Comparison of ENCODE assay signal across 1 cellular context in the genomic region with DNA sequence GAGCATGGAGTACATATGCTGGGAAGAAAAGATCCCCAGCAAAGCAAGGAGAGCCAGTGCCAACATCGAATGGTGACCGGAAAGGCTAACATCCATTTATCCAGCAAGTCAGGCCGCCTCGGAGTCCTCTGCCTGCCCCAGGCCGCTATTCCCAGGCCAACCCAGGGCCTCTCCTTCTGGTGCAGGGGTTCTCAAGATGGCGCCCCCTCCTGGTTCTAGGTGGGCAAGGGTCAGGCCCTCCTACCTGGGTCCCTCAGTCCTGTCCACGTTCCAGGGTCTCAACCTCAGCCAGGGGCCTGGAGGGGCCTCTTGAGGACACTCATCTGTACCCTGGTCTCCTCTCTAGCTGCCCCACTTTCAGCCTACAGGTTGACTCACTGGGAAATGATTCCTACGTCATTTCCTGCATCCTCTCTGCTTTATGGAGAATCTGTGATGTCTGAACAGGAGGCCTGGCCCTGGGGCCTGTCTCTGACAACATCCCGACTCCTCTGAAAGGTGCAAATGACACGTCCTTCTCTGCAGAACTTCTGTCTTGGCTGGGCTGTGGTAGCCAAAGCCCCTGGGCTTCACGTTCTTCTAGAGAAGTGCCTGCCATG.
TF ChIP-seq lines count a peak whose summit lies in the region.

No MANE protein-coding gene starts in this region.

TF ChIP-seq in WTC11, 78 proteins besides CTCF, POLR2A, EP300 and RAD21:
- TF ChIP-seq OVOL2 (CRISPR knock-in tag; IDR thresholded peaks at IDR 0.05; ENCODE audit: borderline replicate concordance) (no peak), KAT7 (CRISPR knock-in tag; IDR thresholded peaks at IDR 0.05; ENCODE audit: borderline replicate concordance) (no peak), CREB1 (CRISPR knock-in tag; IDR thresholded peaks at IDR 0.05) (no peak), TP53 (CRISPR knock-in tag; IDR thresholded peaks at IDR 0.05) (no peak), ZNF263 (CRISPR knock-in tag; IDR thresholded peaks at IDR 0.05; ENCODE audit: low read depth) (no peak)
- TF ChIP-seq, protein P1, sequence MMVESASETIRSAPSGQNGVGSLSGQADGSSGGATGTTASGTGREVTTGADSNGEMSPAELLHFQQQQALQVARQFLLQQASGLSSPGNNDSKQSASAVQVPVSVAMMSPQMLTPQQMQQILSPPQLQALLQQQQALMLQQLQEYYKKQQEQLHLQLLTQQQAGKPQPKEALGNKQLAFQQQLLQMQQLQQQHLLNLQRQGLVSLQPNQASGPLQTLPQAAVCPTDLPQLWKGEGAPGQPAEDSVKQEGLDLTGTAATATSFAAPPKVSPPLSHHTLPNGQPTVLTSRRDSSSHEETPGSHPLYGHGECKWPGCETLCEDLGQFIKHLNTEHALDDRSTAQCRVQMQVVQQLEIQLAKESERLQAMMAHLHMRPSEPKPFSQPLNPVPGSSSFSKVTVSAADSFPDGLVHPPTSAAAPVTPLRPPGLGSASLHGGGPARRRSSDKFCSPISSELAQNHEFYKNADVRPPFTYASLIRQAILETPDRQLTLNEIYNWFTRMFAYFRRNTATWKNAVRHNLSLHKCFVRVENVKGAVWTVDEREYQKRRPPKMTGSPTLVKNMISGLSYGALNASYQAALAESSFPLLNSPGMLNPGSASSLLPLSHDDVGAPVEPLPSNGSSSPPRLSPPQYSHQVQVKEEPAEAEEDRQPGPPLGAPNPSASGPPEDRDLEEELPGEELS (CRISPR knock-in tag; IDR thresholded peaks at IDR 0.05), result no peak
- TF ChIP-seq, protein P2, sequence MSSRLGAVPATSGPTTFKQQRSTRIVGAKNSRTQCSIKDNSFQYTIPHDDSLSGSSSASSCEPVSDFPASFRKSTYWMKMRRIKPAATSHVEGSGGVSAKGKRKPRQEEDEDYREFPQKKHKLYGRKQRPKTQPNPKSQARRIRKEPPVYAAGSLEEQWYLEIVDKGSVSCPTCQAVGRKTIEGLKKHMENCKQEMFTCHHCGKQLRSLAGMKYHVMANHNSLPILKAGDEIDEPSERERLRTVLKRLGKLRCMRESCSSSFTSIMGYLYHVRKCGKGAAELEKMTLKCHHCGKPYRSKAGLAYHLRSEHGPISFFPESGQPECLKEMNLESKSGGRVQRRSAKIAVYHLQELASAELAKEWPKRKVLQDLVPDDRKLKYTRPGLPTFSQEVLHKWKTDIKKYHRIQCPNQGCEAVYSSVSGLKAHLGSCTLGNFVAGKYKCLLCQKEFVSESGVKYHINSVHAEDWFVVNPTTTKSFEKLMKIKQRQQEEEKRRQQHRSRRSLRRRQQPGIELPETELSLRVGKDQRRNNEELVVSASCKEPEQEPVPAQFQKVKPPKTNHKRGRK (CRISPR knock-in tag; IDR thresholded peaks at IDR 0.05; ENCODE audit: borderline replicate concordance), result no peak
- TF ChIP-seq, protein P3, sequence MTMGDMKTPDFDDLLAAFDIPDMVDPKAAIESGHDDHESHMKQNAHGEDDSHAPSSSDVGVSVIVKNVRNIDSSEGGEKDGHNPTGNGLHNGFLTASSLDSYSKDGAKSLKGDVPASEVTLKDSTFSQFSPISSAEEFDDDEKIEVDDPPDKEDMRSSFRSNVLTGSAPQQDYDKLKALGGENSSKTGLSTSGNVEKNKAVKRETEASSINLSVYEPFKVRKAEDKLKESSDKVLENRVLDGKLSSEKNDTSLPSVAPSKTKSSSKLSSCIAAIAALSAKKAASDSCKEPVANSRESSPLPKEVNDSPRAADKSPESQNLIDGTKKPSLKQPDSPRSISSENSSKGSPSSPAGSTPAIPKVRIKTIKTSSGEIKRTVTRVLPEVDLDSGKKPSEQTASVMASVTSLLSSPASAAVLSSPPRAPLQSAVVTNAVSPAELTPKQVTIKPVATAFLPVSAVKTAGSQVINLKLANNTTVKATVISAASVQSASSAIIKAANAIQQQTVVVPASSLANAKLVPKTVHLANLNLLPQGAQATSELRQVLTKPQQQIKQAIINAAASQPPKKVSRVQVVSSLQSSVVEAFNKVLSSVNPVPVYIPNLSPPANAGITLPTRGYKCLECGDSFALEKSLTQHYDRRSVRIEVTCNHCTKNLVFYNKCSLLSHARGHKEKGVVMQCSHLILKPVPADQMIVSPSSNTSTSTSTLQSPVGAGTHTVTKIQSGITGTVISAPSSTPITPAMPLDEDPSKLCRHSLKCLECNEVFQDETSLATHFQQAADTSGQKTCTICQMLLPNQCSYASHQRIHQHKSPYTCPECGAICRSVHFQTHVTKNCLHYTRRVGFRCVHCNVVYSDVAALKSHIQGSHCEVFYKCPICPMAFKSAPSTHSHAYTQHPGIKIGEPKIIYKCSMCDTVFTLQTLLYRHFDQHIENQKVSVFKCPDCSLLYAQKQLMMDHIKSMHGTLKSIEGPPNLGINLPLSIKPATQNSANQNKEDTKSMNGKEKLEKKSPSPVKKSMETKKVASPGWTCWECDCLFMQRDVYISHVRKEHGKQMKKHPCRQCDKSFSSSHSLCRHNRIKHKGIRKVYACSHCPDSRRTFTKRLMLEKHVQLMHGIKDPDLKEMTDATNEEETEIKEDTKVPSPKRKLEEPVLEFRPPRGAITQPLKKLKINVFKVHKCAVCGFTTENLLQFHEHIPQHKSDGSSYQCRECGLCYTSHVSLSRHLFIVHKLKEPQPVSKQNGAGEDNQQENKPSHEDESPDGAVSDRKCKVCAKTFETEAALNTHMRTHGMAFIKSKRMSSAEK (CRISPR knock-in tag; IDR thresholded peaks at IDR 0.05; ENCODE audit: borderline replicate concordance), result no peak
- TF ChIP-seq, protein P4, sequence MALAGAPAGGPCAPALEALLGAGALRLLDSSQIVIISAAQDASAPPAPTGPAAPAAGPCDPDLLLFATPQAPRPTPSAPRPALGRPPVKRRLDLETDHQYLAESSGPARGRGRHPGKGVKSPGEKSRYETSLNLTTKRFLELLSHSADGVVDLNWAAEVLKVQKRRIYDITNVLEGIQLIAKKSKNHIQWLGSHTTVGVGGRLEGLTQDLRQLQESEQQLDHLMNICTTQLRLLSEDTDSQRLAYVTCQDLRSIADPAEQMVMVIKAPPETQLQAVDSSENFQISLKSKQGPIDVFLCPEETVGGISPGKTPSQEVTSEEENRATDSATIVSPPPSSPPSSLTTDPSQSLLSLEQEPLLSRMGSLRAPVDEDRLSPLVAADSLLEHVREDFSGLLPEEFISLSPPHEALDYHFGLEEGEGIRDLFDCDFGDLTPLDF (CRISPR knock-in tag; IDR thresholded peaks at IDR 0.05), result no peak
- TF ChIP-seq, protein P5, sequence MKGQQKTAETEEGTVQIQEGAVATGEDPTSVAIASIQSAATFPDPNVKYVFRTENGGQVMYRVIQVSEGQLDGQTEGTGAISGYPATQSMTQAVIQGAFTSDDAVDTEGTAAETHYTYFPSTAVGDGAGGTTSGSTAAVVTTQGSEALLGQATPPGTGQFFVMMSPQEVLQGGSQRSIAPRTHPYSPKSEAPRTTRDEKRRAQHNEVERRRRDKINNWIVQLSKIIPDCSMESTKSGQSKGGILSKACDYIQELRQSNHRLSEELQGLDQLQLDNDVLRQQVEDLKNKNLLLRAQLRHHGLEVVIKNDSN (CRISPR knock-in tag; IDR thresholded peaks at IDR 0.05), result no peak
